In the genomic region with DNA sequence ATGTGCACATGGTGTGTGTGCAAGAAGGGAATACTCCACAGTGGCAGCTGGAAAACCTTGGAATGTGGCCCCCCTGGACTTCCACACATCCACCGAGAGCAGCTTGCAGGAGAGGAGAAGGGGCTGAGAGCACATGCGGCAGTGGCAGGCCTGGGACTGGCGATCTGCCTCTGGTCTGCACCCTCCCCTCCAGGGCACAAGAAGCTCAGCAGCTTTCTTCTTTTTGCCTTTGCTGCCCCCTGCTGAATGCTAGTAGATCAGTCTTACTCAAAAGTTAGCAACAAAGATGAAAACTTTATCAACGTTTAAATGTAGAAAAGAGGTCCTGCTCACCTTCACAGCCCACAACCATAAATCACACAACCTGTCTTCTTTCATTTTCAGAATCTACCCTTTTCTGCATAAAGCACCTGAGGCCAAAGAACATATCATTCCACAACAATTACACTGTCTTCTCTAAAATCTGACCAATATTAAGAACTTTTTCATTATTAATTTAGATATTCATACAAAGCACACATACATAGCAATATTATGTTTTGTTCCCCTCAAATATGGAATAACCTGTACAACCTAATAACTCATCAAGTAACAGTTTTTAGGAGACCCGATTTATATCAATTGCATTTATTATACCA, we compare ENCODE assay signal across 8 cellular contexts. TPM values are rescaled to one million over a fixed set of nuclear protein-coding genes. Genes with fewer than 3 reads are reported as not detected.
DNase-seq lines count a peak whose midpoint lies in the region; ATAC-seq and TF ChIP-seq lines count a peak whose summit lies in the region.

No MANE protein-coding gene starts in this region.

- H3K4me3 ChIP-seq in left lung (no peak overlapping the region), upper lobe of right lung (no peak overlapping the region)

- H3K4me1 ChIP-seq in left lung (no peaks in the 10 kb centered on the region), upper lobe of right lung (no peaks in the 10 kb centered on the region)

- peaks cover 43% of the 10 kb centered on the region for H3K36me3 Mint-ChIP-seq in activated CD4-positive, alpha-beta T cell treated with anti-CD3 and anti-CD28 coated beads for 36 hours (ENCODE audit: low read depth)
- peaks cover 16% of the 10 kb centered on the region for H3K36me3 Mint-ChIP-seq in chondrocyte (ENCODE audit: low read depth)

- peaks cover 2% of the 10 kb centered on the region for H3K4me1 Mint-ChIP-seq in activated CD4-positive, alpha-beta T cell treated with anti-CD3 and anti-CD28 coated beads for 36 hours
- H3K4me1 Mint-ChIP-seq in chondrocyte (ENCODE audit: low read depth), result peaks cover 44% of the 10 kb centered on the region

- no peaks in the 10 kb centered on the region for H3K9me3 Mint-ChIP-seq in activated CD4-positive, alpha-beta T cell treated with anti-CD3 and anti-CD28 coated beads for 36 hours (ENCODE audit: low read depth)
- H3K9me3 Mint-ChIP-seq in chondrocyte (ENCODE audit: low read depth), result no peaks in the 10 kb centered on the region

- H3K27ac ChIP-seq in left lung, result no peak overlapping the region
- H3K27ac ChIP-seq in upper lobe of right lung, result no peak overlapping the region

- no peaks in the 10 kb centered on the region for H3K9me3 ChIP-seq in left lung
- no peaks in the 10 kb centered on the region for H3K9me3 ChIP-seq in upper lobe of right lung

- DNase-seq in activated CD4-positive, alpha-beta T cell treated with anti-CD3 and anti-CD28 coated beads for 36 hours, result peak; percentile 63
- DNase-seq in activated CD4-positive, alpha-beta T cell treated with anti-CD3 and anti-CD28 coated beads, Interleukin-2, amount 50 U/mL, for 4 hours, result no peak
- DNase-seq in RKO (ENCODE audit: low spot score), result peak; percentile 68
- DNase-seq in chondrocyte (ENCODE audit: low spot score), result no peak
- DNase-seq in left lung, result no peak
- DNase-seq in upper lobe of right lung, result no peak
- no peak for DNase-seq in NCI-H345 treated with DMSO at 0.1 percent for 48 hours (lab: John Stamatoyannopoulos, UW; ENCODE audit: unreplicated experiment)

- H3K27me3 Mint-ChIP-seq in activated CD4-positive, alpha-beta T cell treated with anti-CD3 and anti-CD28 coated beads for 36 hours, result no peaks in the 10 kb centered on the region
- no peaks in the 10 kb centered on the region for H3K27me3 Mint-ChIP-seq in chondrocyte (ENCODE audit: low read depth)

- peak; percentile 76 for ATAC-seq in activated CD4-positive, alpha-beta T cell treated with anti-CD3 and anti-CD28 coated beads for 36 hours
- ATAC-seq in HG03159 (IDR thresholded peaks at IDR 0.05; ENCODE audit: unreplicated experiment) (peak; percentile 64), left lung (peak; percentile 66), upper lobe of right lung (peak; percentile 60)

- no peaks in the 10 kb centered on the region for H3K27me3 ChIP-seq in left lung
- H3K27me3 ChIP-seq in upper lobe of right lung, result no peaks in the 10 kb centered on the region

- CTCF ChIA-PET in activated CD4-positive, alpha-beta T cell treated with anti-CD3 and anti-CD28 coated beads for 36 hours (lab: Charles Lee), result interaction anchor here (0.6 to 1.5 kb wide), 6 partner anchors 8 to 190 kb away, joined by 3 to 5 read pairs (median 3); no protein-coding TSS in a partner anchor

- H3K36me3 ChIP-seq in left lung, result peaks cover 0 to 90% of the 10 kb centered on the region in 2 donors
- peaks cover 82% of the 10 kb centered on the region for H3K36me3 ChIP-seq in upper lobe of right lung

- H3K4me3 Mint-ChIP-seq in activated CD4-positive, alpha-beta T cell treated with anti-CD3 and anti-CD28 coated beads for 36 hours, result no peak overlapping the region
- no peak overlapping the region for H3K4me3 Mint-ChIP-seq in chondrocyte (ENCODE audit: unreplicated experiment)

- peak overlapping the region; percentile 24 for H3K27ac Mint-ChIP-seq in activated CD4-positive, alpha-beta T cell treated with anti-CD3 and anti-CD28 coated beads for 36 hours
- H3K27ac Mint-ChIP-seq in chondrocyte (ENCODE audit: unreplicated experiment), result no peak overlapping the region

- intact Hi-C loops in activated CD4-positive, alpha-beta T cell treated with anti-CD3 and anti-CD28 coated beads for 36 hours (cut with DNase I, micrococcal nuclease), result no loop called here
- intact Hi-C loops in left lung (cut with DNase I) (no loop called here), upper lobe of right lung (cut with DNase I) (no loop called here)

- POLR2A ChIA-PET in activated CD4-positive, alpha-beta T cell treated with anti-CD3 and anti-CD28 coated beads for 36 hours (lab: Charles Lee), result no interaction called here

- TF ChIP-seq CTCF in chondrocyte (IDR thresholded peaks at IDR 0.05) (peak; percentile 88), left lung (IDR thresholded peaks at IDR 0.05) (peak in 1 of 2 donors; percentile 21), upper lobe of right lung (IDR thresholded peaks at IDR 0.05) (peak; percentile 39)

RNA-seq across cellular contexts. Expression of a gene that starts 34.6 kb away (rescaled TPM):
- 10 to 100 TPM; 20.0 to 20.6 TPM for total RNA-seq in activated CD4-positive, alpha-beta T cell treated with anti-CD3 and anti-CD28 coated beads for 36 hours
- 18.3 to 21.4 TPM (median 18.5 TPM) in 3 replicates for total RNA-seq in chondrocyte
- total RNA-seq in left lung, result 10 to 100 TPM; 16.6 to 23.3 TPM
- 22.9 TPM for total RNA-seq in upper lobe of right lung

RNA-seq across cellular contexts. Expression of a gene that starts 42.4 kb away (rescaled TPM):
- total RNA-seq in activated CD4-positive, alpha-beta T cell treated with anti-CD3 and anti-CD28 coated beads for 36 hours, result 10 to 100 TPM; 19.3 to 27.8 TPM
- 14.9 to 15.3 TPM (median 14.9 TPM) in 3 replicates for total RNA-seq in chondrocyte
- 10 to 100 TPM; 15.7 TPM for total RNA-seq in left lung
- total RNA-seq in upper lobe of right lung, result 18.0 TPM

RNA-seq across cellular contexts. Expression of a gene that starts 53.4 kb away (rescaled TPM):
- not detected for total RNA-seq in activated CD4-positive, alpha-beta T cell treated with anti-CD3 and anti-CD28 coated beads for 36 hours
- total RNA-seq in chondrocyte, result not detected in 3 replicates
- not detected for total RNA-seq in left lung
- not detected for total RNA-seq in upper lobe of right lung

Comparison
In these comparisons a context has a peak if more than half of its experiments do, and no peak if none do; other contexts are left out.
1. DNase-seq: peak in activated CD4-positive, alpha-beta T cell treated with anti-CD3 and anti-CD28 coated beads for 36 hours (single experiment) and RKO (single experiment); none in activated CD4-positive, alpha-beta T cell treated with anti-CD3 and anti-CD28 coated beads, Interleukin-2, amount 50 U/mL, for 4 hours (0 of 2), chondrocyte (single experiment), left lung (0 of 2), upper lobe of right lung (single experiment) and NCI-H345 treated with DMSO at 0.1 percent for 48 hours (single experiment).
2. Peak in every context shown above with its lines, with median percentiles within 50 percentile points of each other: ATAC-seq.